Comparison of ENCODE assay signal across 22 cellular contexts in genomic region chr2:230674401-230674800, GRCh38.
"Had no signal": no experiment of that assay in that cellular context is flagged by ENCODE, and none has a peak within 500 bp of the region (broad histone marks: within the 10 kb centered on the region; RNA-seq: fewer than 3 reads in every experiment).

No MANE protein-coding gene starts in this region.

- H3K27ac Mint-ChIP-seq: IgD-negative memory B cell had no signal

- H3K4me2 ChIP-seq: KMS-11 had no signal

- H3K36me3 ChIP-seq: SJSA1 had no signal

- H3K27me3 Mint-ChIP-seq: IgD-negative memory B cell had no signal

- H3K4me3 ChIP-seq: K562, SJSA1, SK-N-MC had no signal

- H3K27ac ChIP-seq: KMS-11, SJSA1, SK-N-MC had no signal

- DNase-seq: Kasumi-1, MM.1S, NCI-H1092 treated with DMSO at 0.1 percent for 48 hours, NCI-H1436, NCI-H187, NCI-H2029, NCI-H2081 treated with DMSO at 0.1 percent for 48 hours, NCI-H2171, NCI-H226, NCI-H446, NCI-H510A, NCI-H524 treated with DMSO at 0.1 percent for 48 hours, NCI-H69, NCI-H774, Right ventricle myocardium superior, RPMI8226, SIG-M5 had no signal

- H3K27me3 ChIP-seq: SJSA1 had no signal

- H3K9ac ChIP-seq: KMS-11 had no signal
